Comparison of ENCODE assay signal across 8 cellular contexts in genomic region chr12:76878045-76878898, GRCh38. TPM values are rescaled to one million over a fixed set of nuclear protein-coding genes. Genes with fewer than 3 reads are reported as not detected.
A peak's percentile ranks its signal among the peaks of the same experiment; 100 is the strongest.
DNase-seq lines count a peak whose midpoint lies in the region; ATAC-seq and TF ChIP-seq lines count a peak whose summit lies in the region.

No MANE protein-coding gene starts in this region.

- peak overlapping the region; percentile 91 for H3K4me2 ChIP-seq in PC-3 (ENCODE audit: low read length)

- H3K9me3 Mint-ChIP-seq in CD4-positive, alpha-beta memory T cell = peaks cover 0 to 5% (median 0%) of the 10 kb centered on the region in 8 donors

- ATAC-seq in GM18873 (IDR thresholded peaks at IDR 0.05; ENCODE audit: low FRiP score, unreplicated experiment) (peak; percentile 25), HG03045 (IDR thresholded peaks at IDR 0.05; ENCODE audit: unreplicated experiment) (peak; percentile 33), PC-3 (peak; percentile 33), left lung (peak; percentile 29)

- no peaks in the 10 kb centered on the region for H3K9me2 ChIP-seq in PC-3 (replicated peaks; ENCODE audit: low read length)

- H3K4me3 ChIP-seq in CD4-positive, alpha-beta memory T cell (ENCODE audit: low read length in 2 of 2) = peak overlapping the region in 1 of 2 donors; percentile 49
- H3K4me3 ChIP-seq in PC-3 (ENCODE audit: low read length) = peak overlapping the region; percentile 75
- peak overlapping the region; percentile 69 to 73 for H3K4me3 ChIP-seq in cardiac fibroblast (replicated peaks in 1 of 2; ENCODE audit: low read depth in 2 of 2, low read length in 2 of 2)
- peak overlapping the region; percentile 52 to 68 for H3K4me3 ChIP-seq in left lung
- peak overlapping the region; percentile 69 to 70 for H3K4me3 ChIP-seq in testis

- WGBS in testis, 2 donors = 0 to 2% methylated on average over 29 to 45 of the region's 45 CpGs

- no peaks in the 10 kb centered on the region for H3K9me3 ChIP-seq in CD4-positive, alpha-beta memory T cell (ENCODE audit: control insufficient read depth in 1 of 2, low read length in 2 of 2)
- no peaks in the 10 kb centered on the region for H3K9me3 ChIP-seq in PC-3 (ENCODE audit: low read length)
- H3K9me3 ChIP-seq in left lung = no peaks in the 10 kb centered on the region
- H3K9me3 ChIP-seq in testis = no peaks in the 10 kb centered on the region

- H3K27me3 Mint-ChIP-seq in CD4-positive, alpha-beta memory T cell = peaks cover 28 to 35% of the 10 kb centered on the region in 2 donors

- no peaks in the 10 kb centered on the region for H3K36me3 Mint-ChIP-seq in CD4-positive, alpha-beta memory T cell

- TF ChIP-seq POLR2A in testis (IDR thresholded peaks at IDR 0.05) = no peak

- H3K27ac ChIP-seq in CD4-positive, alpha-beta memory T cell (ENCODE audit: low read depth, low read length) = no peak overlapping the region
- H3K27ac ChIP-seq in PC-3 (ENCODE audit: low read length) (no peak overlapping the region), left lung (peak overlapping the region; percentile 73 to 85), testis (peak overlapping the region; percentile 13 to 80)

- H3K9ac ChIP-seq in PC-3 (ENCODE audit: low read length) = peak overlapping the region; percentile 61

- CTCF ChIA-PET in CD4-positive, alpha-beta memory T cell (lab: Charles Lee; ENCODE audit: partially characterized antibody) = no interaction called here
- CTCF ChIA-PET in PC-3 (lab: Charles Lee) = interaction anchor here (0.6 to 1.0 kb wide), 3 partner anchors 43 to 133 kb away, joined by 3 read pairs; no protein-coding TSS in a partner anchor

- H2AFZ ChIP-seq in PC-3 (ENCODE audit: low read length) = peak overlapping the region; percentile 89

- intact Hi-C loops in CD4-positive, alpha-beta memory T cell (cut with micrococcal nuclease) = no loop called here
- intact Hi-C loops in PC-3 (cut with micrococcal nuclease) = loop anchor here (5.0 kb wide), 1 partner anchor 134 kb away; no protein-coding TSS in a partner anchor
- intact Hi-C loops in left lung (cut with DNase I) = no loop called here
- intact Hi-C loops in testis (cut with DNase I; ENCODE audit: low total_unique reads) = no loop called here

- BruUV-seq in PC-3 (replicated peaks; lab: Mats Ljungman, UMichigan) = no TSS peak

- H3K27ac Mint-ChIP-seq in CD4-positive, alpha-beta memory T cell = peak overlapping the region in 3 of 7 donors; percentile 44 to 86 (median 80)

- peaks cover 30% of the 10 kb centered on the region for H3K27me3 ChIP-seq in CD4-positive, alpha-beta memory T cell (ENCODE audit: insufficient read depth, low read length)
- no peaks in the 10 kb centered on the region for H3K27me3 ChIP-seq in PC-3 (ENCODE audit: low read length)
- peaks cover 0 to 46% of the 10 kb centered on the region in 2 donors for H3K27me3 ChIP-seq in left lung
- H3K27me3 ChIP-seq in testis = no peaks in the 10 kb centered on the region

- H3K4me1 Mint-ChIP-seq in CD4-positive, alpha-beta memory T cell = peaks cover 7 to 25% (median 15%) of the 10 kb centered on the region in 4 donors

- peak in 1 of 5 donors; percentile 10 for DNase-seq in CD4-positive, alpha-beta memory T cell
- DNase-seq in PC-3 (peak; percentile 30), cardiac fibroblast (ENCODE audit: low read depth in 2 of 2) (peak in 1 of 2 donors; percentile 11), left lung (peak in 1 of 2 donors; percentile 37), testis (no peak), mesenteric fat pad (ENCODE audit: low spot score) (no peak)

- no peaks in the 10 kb centered on the region for H3F3A ChIP-seq in PC-3 (ENCODE audit: low read length, unreplicated experiment)

- no peaks in the 10 kb centered on the region for H3K36me3 ChIP-seq in CD4-positive, alpha-beta memory T cell (ENCODE audit: insufficient read depth, low read length)
- H3K36me3 ChIP-seq in PC-3 (ENCODE audit: low read depth, low read length) (no peaks in the 10 kb centered on the region), left lung (no peaks in the 10 kb centered on the region), testis (ENCODE audit: low read depth, missing control alignments) (no peaks in the 10 kb centered on the region)

- TF ChIP-seq CTCF in PC-3 (conservative IDR thresholded peaks at IDR 0.05; ENCODE audit: low read depth, low read length) = peak; percentile 29; the same call in 1 of the 2 replicates
- TF ChIP-seq CTCF in cardiac fibroblast (IDR thresholded peaks at IDR 0.05; ENCODE audit: low read depth, low read length) = peak; percentile 13
- TF ChIP-seq CTCF in left lung (IDR thresholded peaks at IDR 0.05) = no peak
- TF ChIP-seq CTCF in testis (IDR thresholded peaks at IDR 0.05) = no peak

- H3K4me1 ChIP-seq in CD4-positive, alpha-beta memory T cell (ENCODE audit: insufficient read depth, low read length) = peaks cover 8% of the 10 kb centered on the region
- H3K4me1 ChIP-seq in PC-3 (ENCODE audit: insufficient read depth, low read length) = peaks cover 16% of the 10 kb centered on the region
- peaks cover 0 to 21% of the 10 kb centered on the region in 2 donors for H3K4me1 ChIP-seq in left lung
- H3K4me1 ChIP-seq in testis = no peaks in the 10 kb centered on the region

- POLR2A ChIA-PET in CD4-positive, alpha-beta memory T cell (lab: Charles Lee; ENCODE audit: partially characterized antibody) = no interaction called here
- POLR2A ChIA-PET in PC-3 (lab: Charles Lee; ENCODE audit: unreplicated experiment) = no interaction called here

- H3K79me2 ChIP-seq in PC-3 (ENCODE audit: low read length) = peaks cover 11% of the 10 kb centered on the region; the same call in 1 of the 2 replicates

- H3K4me3 Mint-ChIP-seq in CD4-positive, alpha-beta memory T cell = peak overlapping the region; percentile 87 to 96 (median 92)

- no peaks in the 10 kb centered on the region for H4K20me1 ChIP-seq in PC-3 (ENCODE audit: low read length)

RNA-seq across cellular contexts. Expression of gene CSRP2, which starts 0.5 kb away (rescaled TPM):
- total RNA-seq in CD4-positive, alpha-beta memory T cell = not detected
- under 1 TPM; 0.11 to 0.83 TPM for polyA plus RNA-seq in CD4-positive, alpha-beta memory T cell
- 33.1 and 36.3 TPM in 2 replicates for total RNA-seq in PC-3 (2014; rRNA removed)
- 10 to 100 TPM; 24.8 to 28.9 TPM for total RNA-seq in left lung
- total RNA-seq in testis = 10 to 100 TPM; 14.0 to 20.1 TPM
- polyA plus RNA-seq in testis (ENCODE audit: insufficient read depth, low read depth, low replicate concordance) = 54.9 TPM
- total RNA-seq in mesenteric fat pad = 12.6 TPM

Comparison
In these comparisons a context has a peak if more than half of its experiments do, and no peak if none do; other contexts are left out.
1. H3K27ac ChIP-seq: peak in left lung (2 of 2) and testis (2 of 2); none in CD4-positive, alpha-beta memory T cell (single experiment) and PC-3 (single experiment).
2. CTCF ChIP-seq: peak in PC-3 (single experiment) and cardiac fibroblast (single experiment); none in left lung (0 of 2) and testis (0 of 3).
3. RNA of gene CSRP2, which starts 0.5 kb away (total RNA-seq): 33.1 to 36.3 TPM in PC-3, 24.8 to 28.9 TPM in left lung, 14.0 to 20.1 TPM in testis and 12.6 TPM in mesenteric fat pad (single experiment); not detected in CD4-positive, alpha-beta memory T cell; every median in the first group is over 10 times any median in the second.
4. Peak in every context shown above with its lines, with median percentiles within 50 percentile points of each other: ATAC-seq.